ENCODE assay signal across 28 cellular contexts in genomic region chr16:13992976-13993375, GRCh38.
"Had no signal": no experiment of that assay in that cellular context is flagged by ENCODE, and none has a peak within 500 bp of the region (broad histone marks: within the 10 kb centered on the region; RNA-seq: fewer than 3 reads in every experiment).

No MANE protein-coding gene starts in this region.

- ATAC-seq: activated naive CD8-positive, alpha-beta T cell treated with anti-CD3 and anti-CD28 coated beads, Interleukin-2, amount 50 U/mL, for 24 hours; effector memory CD8-positive, alpha-beta T cell; WTC11 had no signal

- H3K9me3 ChIP-seq: adrenal gland, ascending aorta, breast epithelium, esophagus squamous epithelium had no signal

- H3K27me3 ChIP-seq: adrenal gland, ascending aorta, breast epithelium, cardiac muscle cell, esophagus squamous epithelium had no signal

- H3K4me1 ChIP-seq: breast epithelium had no signal

- H3K27ac ChIP-seq: adrenal gland, ascending aorta, breast epithelium, cardiac muscle cell, esophagus squamous epithelium had no signal

- H3K36me3 ChIP-seq: adrenal gland, ascending aorta, breast epithelium, cardiac muscle cell, esophagus squamous epithelium had no signal

- H3K4me3 ChIP-seq: adrenal gland, ascending aorta, breast epithelium, cardiac muscle cell, esophagus squamous epithelium had no signal

- DNase-seq: activated CD4-positive, alpha-beta memory T cell treated with anti-CD3 and anti-CD28 coated beads, Interleukin-2, amount 10 ng/mL, durations not matched to agents 7 days and 5 days; activated CD4-positive, alpha-beta T cell treated with anti-CD3 and anti-CD28 coated beads for 1 hour; activated CD4-positive, alpha-beta T cell treated with anti-CD3 and anti-CD28 coated beads for 4 hours; activated CD4-positive, alpha-beta T cell treated with anti-CD3 and anti-CD28 coated beads, Interleukin-2, amount 10 ng/mL, durations not matched to agents 7 days and 5 days; activated CD4-positive, alpha-beta T cell treated with anti-CD3 and anti-CD28 coated beads, Interleukin-2, amount 50 U/mL, for 4 hours; activated CD8-positive, alpha-beta memory T cell treated with anti-CD3 and anti-CD28 coated beads, Interleukin-2, amount 50 U/mL, for 4 hours; activated effector memory CD4-positive, alpha-beta T cell treated with anti-CD3 and anti-CD28 coated beads, Interleukin-2, amount 50 U/mL, for 16 hours; activated naive CD4-positive, alpha-beta T cell treated with anti-CD3 and anti-CD28 coated beads for 36 hours; activated naive CD8-positive, alpha-beta T cell treated with anti-CD3 and anti-CD28 coated beads for 36 hours; activated naive CD8-positive, alpha-beta T cell treated with anti-CD3 and anti-CD28 coated beads, Interleukin-2, amount 50 U/mL, for 24 hours; activated T-cell treated with anti-CD3 and anti-CD28 coated beads, Interleukin-2, amount 50 U/mL, for 1 hour; activated T-cell treated with anti-CD3 and anti-CD28 coated beads, Interleukin-2, amount 50 U/mL, for 48 hours; central memory CD4-positive, alpha-beta T cell; cerebellar nuclear complex; cortex of kidney; dermis blood vessel endothelial cell; effector CD4-positive, alpha-beta T cell; effector memory CD8-positive, alpha-beta T cell; erythroblast; esophagus squamous epithelium; foreskin melanocyte; head of caudate nucleus; T-helper 2 cell had no signal
